25 cellular contexts compared by ENCODE assay signal in genomic region chr11:46057489-46057888, GRCh38.
"Had no signal": no experiment of that assay in that cellular context is flagged by ENCODE, and none has a peak within 500 bp of the region (broad histone marks: within the 10 kb centered on the region; RNA-seq: fewer than 3 reads in every experiment).

No MANE protein-coding gene starts in this region.

- H3K27ac ChIP-seq: breast epithelium, left lung, lower lobe of right lung, right atrium auricular region, uterus had no signal

- H3K4me1 ChIP-seq: breast epithelium, left lung, lower lobe of right lung, right atrium auricular region, uterus had no signal

- H3K9me3 ChIP-seq: breast epithelium, left lung, lower lobe of right lung, right atrium auricular region, uterus had no signal

- ATAC-seq: activated T-cell treated with anti-CD3 and anti-CD28 coated beads, Interleukin-2, amount 50 U/mL, for 4 hours; esophagus mucosa; left lung; lower lobe of right lung; natural killer cell had no signal

- H3K36me3 ChIP-seq: breast epithelium, left lung, lower lobe of right lung, right atrium auricular region, uterus had no signal

- H3K27me3 ChIP-seq: breast epithelium, left lung, right atrium auricular region, uterus had no signal

- H3K36me3 Mint-ChIP-seq: natural killer cell had no signal

- H3K27me3 Mint-ChIP-seq: activated CD4-positive, alpha-beta memory T cell treated with anti-CD3 and anti-CD28 coated beads for 36 hours; dendritic cell treated with granulocyte-macrophage colony-stimulating factor and Interleukin-4, amounts not matched to agents 40 ng/mL and 50 ng/mL, for 4 days; type B pancreatic cell had no signal

- H3K27ac Mint-ChIP-seq: activated CD4-positive, alpha-beta memory T cell treated with anti-CD3 and anti-CD28 coated beads for 36 hours; dendritic cell treated with granulocyte-macrophage colony-stimulating factor and Interleukin-4, amounts not matched to agents 40 ng/mL and 50 ng/mL, for 4 days; endodermal cell; natural killer cell; type B pancreatic cell had no signal

- DNase-seq: activated CD4-positive, alpha-beta memory T cell treated with anti-CD3 and anti-CD28 coated beads for 36 hours; activated CD4-positive, alpha-beta T cell treated with anti-CD3 and anti-CD28 coated beads for 48 hours; activated effector memory CD4-positive, alpha-beta T cell treated with Interleukin-2 at 50 U/mL for 16 hours; activated naive CD4-positive, alpha-beta T cell treated with Interleukin-2 at 50 U/mL for 16 hours; activated T-cell treated with anti-CD3 and anti-CD28 coated beads, Interleukin-2, amount 50 U/mL, for 4 hours; amygdala; central memory CD4-positive, alpha-beta T cell; endodermal cell; foreskin fibroblast; head of caudate nucleus; kidney glomerular epithelial cell; left lung; lower lobe of right lung; mesendoderm; natural killer cell; stimulated activated CD4-positive, alpha-beta T cell treated with anti-CD3 and anti-CD28 coated beads, Interleukin-15, amount 100 ng/mL, for 24 hours; stimulated activated CD4-positive, alpha-beta T cell treated with anti-CD3 and anti-CD28 coated beads, Interleukin-2, amount 100 ng/mL, for 24 hours; stimulated activated naive CD4-positive, alpha-beta T cell treated with Interleukin-2 at 50 U/mL for 16 hours; substantia nigra; uterus had no signal

- H3K4me3 Mint-ChIP-seq: activated CD4-positive, alpha-beta memory T cell treated with anti-CD3 and anti-CD28 coated beads for 36 hours; activated T-cell treated with anti-CD3 and anti-CD28 coated beads, Interleukin-2, amount 50 U/mL, for 4 hours; dendritic cell treated with granulocyte-macrophage colony-stimulating factor and Interleukin-4, amounts not matched to agents 40 ng/mL and 50 ng/mL, for 4 days; endodermal cell; natural killer cell; type B pancreatic cell had no signal

- H3K9me3 Mint-ChIP-seq: activated CD4-positive, alpha-beta memory T cell treated with anti-CD3 and anti-CD28 coated beads for 36 hours; activated T-cell treated with anti-CD3 and anti-CD28 coated beads, Interleukin-2, amount 50 U/mL, for 4 hours; dendritic cell treated with granulocyte-macrophage colony-stimulating factor and Interleukin-4, amounts not matched to agents 40 ng/mL and 50 ng/mL, for 4 days; natural killer cell; type B pancreatic cell had no signal

- H3K4me3 ChIP-seq: breast epithelium, left lung, lower lobe of right lung, right atrium auricular region, uterus had no signal
